Comparison of ENCODE assay signal across 1 cellular context in the genomic region with DNA sequence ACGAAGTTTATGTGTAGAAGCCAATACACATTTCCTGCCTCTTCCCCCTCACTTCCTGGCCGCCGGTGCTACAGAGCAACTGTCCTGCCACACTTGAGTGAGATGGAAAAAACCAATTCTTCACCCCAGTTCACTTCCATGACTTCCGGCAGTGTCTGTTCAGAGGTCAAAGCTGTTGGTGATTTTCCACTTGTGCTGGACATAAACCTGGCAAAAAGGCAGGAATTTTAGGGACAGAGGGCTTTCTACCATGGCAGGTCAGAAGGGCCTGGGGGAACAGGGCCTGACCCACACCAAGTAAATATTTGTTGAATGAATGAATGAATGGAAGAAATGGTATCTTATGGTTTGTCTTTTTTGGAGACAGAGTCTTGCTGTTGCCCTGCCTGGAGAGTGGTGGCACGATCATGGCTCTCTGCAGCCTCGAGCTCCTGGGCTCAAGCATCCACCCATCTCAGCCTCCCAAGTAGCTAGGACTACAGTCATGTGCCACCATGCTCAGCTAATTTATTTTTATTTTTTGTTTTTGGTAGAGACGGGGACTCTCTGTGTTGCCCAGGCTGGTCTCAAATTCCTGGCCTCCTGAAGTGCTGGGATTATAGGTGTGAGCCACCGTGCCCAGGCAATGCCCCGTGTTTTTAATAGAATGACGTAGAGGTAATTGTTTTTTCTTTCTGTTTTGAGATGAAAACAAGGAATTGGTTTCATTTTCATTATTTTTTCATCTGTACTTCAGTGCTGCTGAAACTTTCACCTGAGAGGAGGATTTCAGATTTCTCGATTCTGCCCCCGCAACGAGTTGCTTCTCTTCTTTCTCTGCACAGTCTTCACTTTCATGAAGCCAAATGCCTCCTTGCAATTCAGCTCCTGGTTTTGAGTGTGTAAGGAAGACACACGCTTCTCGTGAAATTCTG.
TF ChIP-seq lines count a peak whose summit lies in the region.

No MANE protein-coding gene starts in this region.

TF ChIP-seq in HepG2, 621 proteins besides CTCF, POLR2A, EP300 and RAD21 (continued from another document and continues in another):
- TF ChIP-seq, protein P1, sequence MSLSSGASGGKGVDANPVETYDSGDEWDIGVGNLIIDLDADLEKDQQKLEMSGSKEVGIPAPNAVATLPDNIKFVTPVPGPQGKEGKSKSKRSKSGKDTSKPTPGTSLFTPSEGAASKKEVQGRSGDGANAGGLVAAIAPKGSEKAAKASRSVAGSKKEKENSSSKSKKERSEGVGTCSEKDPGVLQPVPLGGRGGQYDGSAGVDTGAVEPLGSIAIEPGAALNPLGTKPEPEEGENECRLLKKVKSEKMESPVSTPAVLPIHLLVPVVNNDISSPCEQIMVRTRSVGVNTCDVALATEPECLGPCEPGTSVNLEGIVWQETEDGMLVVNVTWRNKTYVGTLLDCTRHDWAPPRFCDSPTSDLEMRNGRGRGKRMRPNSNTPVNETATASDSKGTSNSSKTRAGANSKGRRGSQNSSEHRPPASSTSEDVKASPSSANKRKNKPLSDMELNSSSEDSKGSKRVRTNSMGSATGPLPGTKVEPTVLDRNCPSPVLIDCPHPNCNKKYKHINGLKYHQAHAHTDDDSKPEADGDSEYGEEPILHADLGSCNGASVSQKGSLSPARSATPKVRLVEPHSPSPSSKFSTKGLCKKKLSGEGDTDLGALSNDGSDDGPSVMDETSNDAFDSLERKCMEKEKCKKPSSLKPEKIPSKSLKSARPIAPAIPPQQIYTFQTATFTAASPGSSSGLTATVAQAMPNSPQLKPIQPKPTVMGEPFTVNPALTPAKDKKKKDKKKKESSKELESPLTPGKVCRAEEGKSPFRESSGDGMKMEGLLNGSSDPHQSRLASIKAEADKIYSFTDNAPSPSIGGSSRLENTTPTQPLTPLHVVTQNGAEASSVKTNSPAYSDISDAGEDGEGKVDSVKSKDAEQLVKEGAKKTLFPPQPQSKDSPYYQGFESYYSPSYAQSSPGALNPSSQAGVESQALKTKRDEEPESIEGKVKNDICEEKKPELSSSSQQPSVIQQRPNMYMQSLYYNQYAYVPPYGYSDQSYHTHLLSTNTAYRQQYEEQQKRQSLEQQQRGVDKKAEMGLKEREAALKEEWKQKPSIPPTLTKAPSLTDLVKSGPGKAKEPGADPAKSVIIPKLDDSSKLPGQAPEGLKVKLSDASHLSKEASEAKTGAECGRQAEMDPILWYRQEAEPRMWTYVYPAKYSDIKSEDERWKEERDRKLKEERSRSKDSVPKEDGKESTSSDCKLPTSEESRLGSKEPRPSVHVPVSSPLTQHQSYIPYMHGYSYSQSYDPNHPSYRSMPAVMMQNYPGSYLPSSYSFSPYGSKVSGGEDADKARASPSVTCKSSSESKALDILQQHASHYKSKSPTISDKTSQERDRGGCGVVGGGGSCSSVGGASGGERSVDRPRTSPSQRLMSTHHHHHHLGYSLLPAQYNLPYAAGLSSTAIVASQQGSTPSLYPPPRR (CRISPR knock-in tag; IDR thresholded peaks at IDR 0.05; ENCODE audit: borderline replicate concordance) = peak; percentile 72; the same call in 1 of the 2 replicates
- no peak for TF ChIP-seq BHLHE40 (IDR thresholded peaks at IDR 0.05; ENCODE audit: low read length)
- TF ChIP-seq ZNF746 (CRISPR knock-in tag; IDR thresholded peaks at IDR 0.05) = no peak
- TF ChIP-seq, protein P2, sequence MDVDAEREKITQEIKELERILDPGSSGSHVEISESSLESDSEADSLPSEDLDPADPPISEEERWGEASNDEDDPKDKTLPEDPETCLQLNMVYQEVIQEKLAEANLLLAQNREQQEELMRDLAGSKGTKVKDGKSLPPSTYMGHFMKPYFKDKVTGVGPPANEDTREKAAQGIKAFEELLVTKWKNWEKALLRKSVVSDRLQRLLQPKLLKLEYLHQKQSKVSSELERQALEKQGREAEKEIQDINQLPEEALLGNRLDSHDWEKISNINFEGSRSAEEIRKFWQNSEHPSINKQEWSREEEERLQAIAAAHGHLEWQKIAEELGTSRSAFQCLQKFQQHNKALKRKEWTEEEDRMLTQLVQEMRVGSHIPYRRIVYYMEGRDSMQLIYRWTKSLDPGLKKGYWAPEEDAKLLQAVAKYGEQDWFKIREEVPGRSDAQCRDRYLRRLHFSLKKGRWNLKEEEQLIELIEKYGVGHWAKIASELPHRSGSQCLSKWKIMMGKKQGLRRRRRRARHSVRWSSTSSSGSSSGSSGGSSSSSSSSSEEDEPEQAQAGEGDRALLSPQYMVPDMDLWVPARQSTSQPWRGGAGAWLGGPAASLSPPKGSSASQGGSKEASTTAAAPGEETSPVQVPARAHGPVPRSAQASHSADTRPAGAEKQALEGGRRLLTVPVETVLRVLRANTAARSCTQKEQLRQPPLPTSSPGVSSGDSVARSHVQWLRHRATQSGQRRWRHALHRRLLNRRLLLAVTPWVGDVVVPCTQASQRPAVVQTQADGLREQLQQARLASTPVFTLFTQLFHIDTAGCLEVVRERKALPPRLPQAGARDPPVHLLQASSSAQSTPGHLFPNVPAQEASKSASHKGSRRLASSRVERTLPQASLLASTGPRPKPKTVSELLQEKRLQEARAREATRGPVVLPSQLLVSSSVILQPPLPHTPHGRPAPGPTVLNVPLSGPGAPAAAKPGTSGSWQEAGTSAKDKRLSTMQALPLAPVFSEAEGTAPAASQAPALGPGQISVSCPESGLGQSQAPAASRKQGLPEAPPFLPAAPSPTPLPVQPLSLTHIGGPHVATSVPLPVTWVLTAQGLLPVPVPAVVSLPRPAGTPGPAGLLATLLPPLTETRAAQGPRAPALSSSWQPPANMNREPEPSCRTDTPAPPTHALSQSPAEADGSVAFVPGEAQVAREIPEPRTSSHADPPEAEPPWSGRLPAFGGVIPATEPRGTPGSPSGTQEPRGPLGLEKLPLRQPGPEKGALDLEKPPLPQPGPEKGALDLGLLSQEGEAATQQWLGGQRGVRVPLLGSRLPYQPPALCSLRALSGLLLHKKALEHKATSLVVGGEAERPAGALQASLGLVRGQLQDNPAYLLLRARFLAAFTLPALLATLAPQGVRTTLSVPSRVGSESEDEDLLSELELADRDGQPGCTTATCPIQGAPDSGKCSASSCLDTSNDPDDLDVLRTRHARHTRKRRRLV (CRISPR knock-in tag; IDR thresholded peaks at IDR 0.05) = no peak
- TF ChIP-seq MTA1 (CRISPR knock-in tag; IDR thresholded peaks at IDR 0.05; ENCODE audit: borderline replicate concordance) = no peak; the same call in 1 of the 2 replicates
- no peak for TF ChIP-seq KDM5A (IDR thresholded peaks at IDR 0.05; ENCODE audit: borderline replicate concordance, low read length)
- TF ChIP-seq, protein P3, sequence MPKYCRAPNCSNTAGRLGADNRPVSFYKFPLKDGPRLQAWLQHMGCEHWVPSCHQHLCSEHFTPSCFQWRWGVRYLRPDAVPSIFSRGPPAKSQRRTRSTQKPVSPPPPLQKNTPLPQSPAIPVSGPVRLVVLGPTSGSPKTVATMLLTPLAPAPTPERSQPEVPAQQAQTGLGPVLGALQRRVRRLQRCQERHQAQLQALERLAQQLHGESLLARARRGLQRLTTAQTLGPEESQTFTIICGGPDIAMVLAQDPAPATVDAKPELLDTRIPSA (CRISPR knock-in tag; IDR thresholded peaks at IDR 0.05; ENCODE audit: borderline replicate concordance) = no peak
- TF ChIP-seq, protein P4, sequence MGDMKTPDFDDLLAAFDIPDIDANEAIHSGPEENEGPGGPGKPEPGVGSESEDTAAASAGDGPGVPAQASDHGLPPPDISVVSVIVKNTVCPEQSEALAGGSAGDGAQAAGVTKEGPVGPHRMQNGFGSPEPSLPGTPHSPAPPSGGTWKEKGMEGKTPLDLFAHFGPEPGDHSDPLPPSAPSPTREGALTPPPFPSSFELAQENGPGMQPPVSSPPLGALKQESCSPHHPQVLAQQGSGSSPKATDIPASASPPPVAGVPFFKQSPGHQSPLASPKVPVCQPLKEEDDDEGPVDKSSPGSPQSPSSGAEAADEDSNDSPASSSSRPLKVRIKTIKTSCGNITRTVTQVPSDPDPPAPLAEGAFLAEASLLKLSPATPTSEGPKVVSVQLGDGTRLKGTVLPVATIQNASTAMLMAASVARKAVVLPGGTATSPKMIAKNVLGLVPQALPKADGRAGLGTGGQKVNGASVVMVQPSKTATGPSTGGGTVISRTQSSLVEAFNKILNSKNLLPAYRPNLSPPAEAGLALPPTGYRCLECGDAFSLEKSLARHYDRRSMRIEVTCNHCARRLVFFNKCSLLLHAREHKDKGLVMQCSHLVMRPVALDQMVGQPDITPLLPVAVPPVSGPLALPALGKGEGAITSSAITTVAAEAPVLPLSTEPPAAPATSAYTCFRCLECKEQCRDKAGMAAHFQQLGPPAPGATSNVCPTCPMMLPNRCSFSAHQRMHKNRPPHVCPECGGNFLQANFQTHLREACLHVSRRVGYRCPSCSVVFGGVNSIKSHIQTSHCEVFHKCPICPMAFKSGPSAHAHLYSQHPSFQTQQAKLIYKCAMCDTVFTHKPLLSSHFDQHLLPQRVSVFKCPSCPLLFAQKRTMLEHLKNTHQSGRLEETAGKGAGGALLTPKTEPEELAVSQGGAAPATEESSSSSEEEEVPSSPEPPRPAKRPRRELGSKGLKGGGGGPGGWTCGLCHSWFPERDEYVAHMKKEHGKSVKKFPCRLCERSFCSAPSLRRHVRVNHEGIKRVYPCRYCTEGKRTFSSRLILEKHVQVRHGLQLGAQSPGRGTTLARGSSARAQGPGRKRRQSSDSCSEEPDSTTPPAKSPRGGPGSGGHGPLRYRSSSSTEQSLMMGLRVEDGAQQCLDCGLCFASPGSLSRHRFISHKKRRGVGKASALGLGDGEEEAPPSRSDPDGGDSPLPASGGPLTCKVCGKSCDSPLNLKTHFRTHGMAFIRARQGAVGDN (CRISPR knock-in tag; IDR thresholded peaks at IDR 0.05) = peak; percentile 73
- peak; percentile 85 for TF ChIP-seq ELF1 (CRISPR knock-in tag; IDR thresholded peaks at IDR 0.05)
- no peak; the same call in 1 of the 2 replicates for TF ChIP-seq ZBTB38 (CRISPR knock-in tag; IDR thresholded peaks at IDR 0.05)
- peak; percentile 51; the same call in 1 of the 2 replicates for TF ChIP-seq KDM4B (CRISPR knock-in tag; IDR thresholded peaks at IDR 0.05)
- TF ChIP-seq, protein P5, sequence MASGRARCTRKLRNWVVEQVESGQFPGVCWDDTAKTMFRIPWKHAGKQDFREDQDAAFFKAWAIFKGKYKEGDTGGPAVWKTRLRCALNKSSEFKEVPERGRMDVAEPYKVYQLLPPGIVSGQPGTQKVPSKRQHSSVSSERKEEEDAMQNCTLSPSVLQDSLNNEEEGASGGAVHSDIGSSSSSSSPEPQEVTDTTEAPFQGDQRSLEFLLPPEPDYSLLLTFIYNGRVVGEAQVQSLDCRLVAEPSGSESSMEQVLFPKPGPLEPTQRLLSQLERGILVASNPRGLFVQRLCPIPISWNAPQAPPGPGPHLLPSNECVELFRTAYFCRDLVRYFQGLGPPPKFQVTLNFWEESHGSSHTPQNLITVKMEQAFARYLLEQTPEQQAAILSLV (CRISPR knock-in tag; IDR thresholded peaks at IDR 0.05; ENCODE audit: borderline replicate concordance) = no peak
- no peak for TF ChIP-seq ZC3H4 (CRISPR knock-in tag; IDR thresholded peaks at IDR 0.05; ENCODE audit: borderline replicate concordance)
- TF ChIP-seq ZNF598 (CRISPR knock-in tag; IDR thresholded peaks at IDR 0.05; ENCODE audit: borderline replicate concordance) = no peak
- no peak; the same call in 1 of the 2 replicates for TF ChIP-seq NCOR1 (IDR thresholded peaks at IDR 0.05; ENCODE audit: borderline replicate concordance, low read length)
- TF ChIP-seq, protein P6, sequence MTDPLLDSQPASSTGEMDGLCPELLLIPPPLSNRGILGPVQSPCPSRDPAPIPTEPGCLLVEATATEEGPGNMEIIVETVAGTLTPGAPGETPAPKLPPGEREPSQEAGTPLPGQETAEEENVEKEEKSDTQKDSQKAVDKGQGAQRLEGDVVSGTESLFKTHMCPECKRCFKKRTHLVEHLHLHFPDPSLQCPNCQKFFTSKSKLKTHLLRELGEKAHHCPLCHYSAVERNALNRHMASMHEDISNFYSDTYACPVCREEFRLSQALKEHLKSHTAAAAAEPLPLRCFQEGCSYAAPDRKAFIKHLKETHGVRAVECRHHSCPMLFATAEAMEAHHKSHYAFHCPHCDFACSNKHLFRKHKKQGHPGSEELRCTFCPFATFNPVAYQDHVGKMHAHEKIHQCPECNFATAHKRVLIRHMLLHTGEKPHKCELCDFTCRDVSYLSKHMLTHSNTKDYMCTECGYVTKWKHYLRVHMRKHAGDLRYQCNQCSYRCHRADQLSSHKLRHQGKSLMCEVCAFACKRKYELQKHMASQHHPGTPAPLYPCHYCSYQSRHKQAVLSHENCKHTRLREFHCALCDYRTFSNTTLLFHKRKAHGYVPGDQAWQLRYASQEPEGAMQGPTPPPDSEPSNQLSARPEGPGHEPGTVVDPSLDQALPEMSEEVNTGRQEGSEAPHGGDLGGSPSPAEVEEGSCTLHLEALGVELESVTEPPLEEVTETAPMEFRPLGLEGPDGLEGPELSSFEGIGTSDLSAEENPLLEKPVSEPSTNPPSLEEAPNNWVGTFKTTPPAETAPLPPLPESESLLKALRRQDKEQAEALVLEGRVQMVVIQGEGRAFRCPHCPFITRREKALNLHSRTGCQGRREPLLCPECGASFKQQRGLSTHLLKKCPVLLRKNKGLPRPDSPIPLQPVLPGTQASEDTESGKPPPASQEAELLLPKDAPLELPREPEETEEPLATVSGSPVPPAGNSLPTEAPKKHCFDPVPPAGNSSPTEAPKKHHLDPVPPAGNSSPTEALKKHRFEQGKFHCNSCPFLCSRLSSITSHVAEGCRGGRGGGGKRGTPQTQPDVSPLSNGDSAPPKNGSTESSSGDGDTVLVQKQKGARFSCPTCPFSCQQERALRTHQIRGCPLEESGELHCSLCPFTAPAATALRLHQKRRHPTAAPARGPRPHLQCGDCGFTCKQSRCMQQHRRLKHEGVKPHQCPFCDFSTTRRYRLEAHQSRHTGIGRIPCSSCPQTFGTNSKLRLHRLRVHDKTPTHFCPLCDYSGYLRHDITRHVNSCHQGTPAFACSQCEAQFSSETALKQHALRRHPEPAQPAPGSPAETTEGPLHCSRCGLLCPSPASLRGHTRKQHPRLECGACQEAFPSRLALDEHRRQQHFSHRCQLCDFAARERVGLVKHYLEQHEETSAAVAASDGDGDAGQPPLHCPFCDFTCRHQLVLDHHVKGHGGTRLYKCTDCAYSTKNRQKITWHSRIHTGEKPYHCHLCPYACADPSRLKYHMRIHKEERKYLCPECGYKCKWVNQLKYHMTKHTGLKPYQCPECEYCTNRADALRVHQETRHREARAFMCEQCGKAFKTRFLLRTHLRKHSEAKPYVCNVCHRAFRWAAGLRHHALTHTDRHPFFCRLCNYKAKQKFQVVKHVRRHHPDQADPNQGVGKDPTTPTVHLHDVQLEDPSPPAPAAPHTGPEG (CRISPR knock-in tag; IDR thresholded peaks at IDR 0.05) = no peak
- peak; percentile 60 for TF ChIP-seq JUN (CRISPR knock-in tag; IDR thresholded peaks at IDR 0.05)
- no peak for TF ChIP-seq ZBTB7A (CRISPR knock-in tag; IDR thresholded peaks at IDR 0.05)
- TF ChIP-seq, protein P7, sequence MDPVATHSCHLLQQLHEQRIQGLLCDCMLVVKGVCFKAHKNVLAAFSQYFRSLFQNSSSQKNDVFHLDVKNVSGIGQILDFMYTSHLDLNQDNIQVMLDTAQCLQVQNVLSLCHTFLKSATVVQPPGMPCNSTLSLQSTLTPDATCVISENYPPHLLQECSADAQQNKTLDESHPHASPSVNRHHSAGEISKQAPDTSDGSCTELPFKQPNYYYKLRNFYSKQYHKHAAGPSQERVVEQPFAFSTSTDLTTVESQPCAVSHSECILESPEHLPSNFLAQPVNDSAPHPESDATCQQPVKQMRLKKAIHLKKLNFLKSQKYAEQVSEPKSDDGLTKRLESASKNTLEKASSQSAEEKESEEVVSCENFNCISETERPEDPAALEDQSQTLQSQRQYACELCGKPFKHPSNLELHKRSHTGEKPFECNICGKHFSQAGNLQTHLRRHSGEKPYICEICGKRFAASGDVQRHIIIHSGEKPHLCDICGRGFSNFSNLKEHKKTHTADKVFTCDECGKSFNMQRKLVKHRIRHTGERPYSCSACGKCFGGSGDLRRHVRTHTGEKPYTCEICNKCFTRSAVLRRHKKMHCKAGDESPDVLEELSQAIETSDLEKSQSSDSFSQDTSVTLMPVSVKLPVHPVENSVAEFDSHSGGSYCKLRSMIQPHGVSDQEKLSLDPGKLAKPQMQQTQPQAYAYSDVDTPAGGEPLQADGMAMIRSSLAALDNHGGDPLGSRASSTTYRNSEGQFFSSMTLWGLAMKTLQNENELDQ (CRISPR knock-in tag; IDR thresholded peaks at IDR 0.05; ENCODE audit: borderline replicate concordance) = no peak
- no peak for TF ChIP-seq TRIM24 (CRISPR knock-in tag; IDR thresholded peaks at IDR 0.05)
